Comparison of ENCODE assay signal across 8 cellular contexts in genomic region chrX:40735318-40736169, GRCh38. TPM values are rescaled to one million over a fixed set of nuclear protein-coding genes. Genes with fewer than 3 reads are reported as not detected.
DNase-seq lines count a peak whose midpoint lies in the region; ATAC-seq and TF ChIP-seq lines count a peak whose summit lies in the region.

TSS of gene MED14 (minus strand) at chrX:40735542. CDS start at chrX:40735412, 130 bp downstream.

- H3K9me3 ChIP-seq in CD4-positive, alpha-beta memory T cell (ENCODE audit: control insufficient read depth in 1 of 2, low read length in 2 of 2) = no peaks in the 10 kb centered on the region

- H3K27me3 ChIP-seq in CD4-positive, alpha-beta memory T cell (ENCODE audit: insufficient read depth, low read length) = no peaks in the 10 kb centered on the region

- H3K27me3 Mint-ChIP-seq in CD4-positive, alpha-beta memory T cell = no peaks in the 10 kb centered on the region
- H3K27me3 Mint-ChIP-seq in activated CD4-positive, alpha-beta memory T cell treated with anti-CD3 and anti-CD28 coated beads for 36 hours = no peaks in the 10 kb centered on the region

- CTCF ChIA-PET in CD4-positive, alpha-beta memory T cell (lab: Charles Lee; ENCODE audit: partially characterized antibody) = interaction anchor here (0.6 to 1.5 kb wide), 3 partner anchors 59 to 92 kb away, joined by 3 to 8 read pairs (median 3); no protein-coding TSS in a partner anchor
- CTCF ChIA-PET in activated CD4-positive, alpha-beta memory T cell treated with anti-CD3 and anti-CD28 coated beads for 36 hours (lab: Charles Lee) = interaction anchor here (0.9 to 1.4 kb wide), 3 partner anchors 10 to 382 kb away, joined by 3 to 4 read pairs (median 3); no protein-coding TSS in a partner anchor

- ATAC-seq in GM19438 (IDR thresholded peaks at IDR 0.05; ENCODE audit: low read depth, unreplicated experiment) (peak; percentile 91), HG03575 (IDR thresholded peaks at IDR 0.05; ENCODE audit: extremely low read depth, insufficient number of reproducible peaks, low FRiP score, unreplicated experiment) (peak; percentile 80)

- no peaks in the 10 kb centered on the region for H3K36me3 ChIP-seq in CD4-positive, alpha-beta memory T cell (ENCODE audit: insufficient read depth, low read length)

- intact Hi-C loops in CD4-positive, alpha-beta memory T cell (cut with micrococcal nuclease) = loop anchor here (1.0 to 10.0 kb wide), 8 partner anchors 57 to 601 kb away; partner anchors contain the start of genes ATP6AP2 and CXorf38
- intact Hi-C loops in activated CD4-positive, alpha-beta memory T cell treated with anti-CD3 and anti-CD28 coated beads for 36 hours (cut with micrococcal nuclease) = loop anchor here (1.0 to 10.0 kb wide), 6 partner anchors 59 to 599 kb away; partner anchors contain the start of genes ATP6AP2, CXorf38, DDX3X and USP9X
- intact Hi-C loops in lower leg skin (cut with DNase I; ENCODE audit: low total_unique reads) = no loop called here

- H3K27ac ChIP-seq in CD4-positive, alpha-beta memory T cell (ENCODE audit: low read depth, low read length) = peak within 1 kb of the TSS; percentile 94

- 0 to 1% methylated on average over 8 to 68 of the region's 88 CpGs for WGBS in lower leg skin, 2 donors

- peaks cover 28% of the 10 kb centered on the region for H3K4me1 ChIP-seq in CD4-positive, alpha-beta memory T cell (ENCODE audit: insufficient read depth, low read length)

- peak; percentile 95 to 96 (median 96) for DNase-seq in CD4-positive, alpha-beta memory T cell
- DNase-seq in NCI-H82 (lab: John Stamatoyannopoulos, UW) (peak; percentile 95), dermis microvascular lymphatic vessel endothelial cell (ENCODE audit: low read depth in 2 of 2) (peak; percentile 76 to 88), lower leg skin (ENCODE audit: low spot score in 2 of 2) (peak; percentile 78 to 96)
- peak; percentile 93 for DNase-seq in activated CD4-positive, alpha-beta memory T cell treated with anti-CD3 and anti-CD28 coated beads for 36 hours
- peak; percentile 82 to 86 for DNase-seq in stimulated activated CD4-positive, alpha-beta T cell treated with anti-CD3 and anti-CD28 coated beads, Interleukin-4, amount 100 ng/mL, for 48 hours (ENCODE audit: low read depth in 2 of 2)

- H3K36me3 Mint-ChIP-seq in CD4-positive, alpha-beta memory T cell = peaks cover 0 to 10% of the 10 kb centered on the region in 2 donors
- peaks cover 5% of the 10 kb centered on the region for H3K36me3 Mint-ChIP-seq in activated CD4-positive, alpha-beta memory T cell treated with anti-CD3 and anti-CD28 coated beads for 36 hours

- POLR2A ChIA-PET in CD4-positive, alpha-beta memory T cell (lab: Charles Lee; ENCODE audit: partially characterized antibody) = interaction anchor here (0.7 to 2.7 kb wide), 11 partner anchors 11 to 381 kb away, joined by 3 to 16 read pairs (median 3); partner anchors contain the start of genes ATP6AP2 and USP9X
- POLR2A ChIA-PET in activated CD4-positive, alpha-beta memory T cell treated with anti-CD3 and anti-CD28 coated beads for 36 hours (lab: Charles Lee) = interaction anchor here (1.6 kb wide), 1 partner anchor 50 kb away, joined by 4 read pairs; no protein-coding TSS in a partner anchor

- TF ChIP-seq CTCF in lower leg skin (IDR thresholded peaks at IDR 0.05) = no peak

- peaks cover 23 to 76% (median 43%) of the 10 kb centered on the region in 4 donors for H3K4me1 Mint-ChIP-seq in CD4-positive, alpha-beta memory T cell
- H3K4me1 Mint-ChIP-seq in activated CD4-positive, alpha-beta memory T cell treated with anti-CD3 and anti-CD28 coated beads for 36 hours (ENCODE audit: low read depth) = peaks cover 44% of the 10 kb centered on the region

- peak within 1 kb of the TSS; percentile 52 to 73 for H3K4me3 ChIP-seq in CD4-positive, alpha-beta memory T cell (ENCODE audit: low read length in 2 of 2)
- H3K4me3 ChIP-seq in lower leg skin (ENCODE audit: low read depth, poor library complexity, severe bottlenecking) = peak within 1 kb of the TSS; percentile 66

- peak within 1 kb of the TSS; percentile 97 to 100 (median 99) for H3K27ac Mint-ChIP-seq in CD4-positive, alpha-beta memory T cell
- peak within 1 kb of the TSS; percentile 92 for H3K27ac Mint-ChIP-seq in activated CD4-positive, alpha-beta memory T cell treated with anti-CD3 and anti-CD28 coated beads for 36 hours

- no peaks in the 10 kb centered on the region for H3K9me3 Mint-ChIP-seq in CD4-positive, alpha-beta memory T cell
- no peaks in the 10 kb centered on the region for H3K9me3 Mint-ChIP-seq in activated CD4-positive, alpha-beta memory T cell treated with anti-CD3 and anti-CD28 coated beads for 36 hours

- no peak for TF ChIP-seq POLR2A in lower leg skin (IDR thresholded peaks at IDR 0.05)

- peak within 1 kb of the TSS; percentile 93 to 98 (median 97) for H3K4me3 Mint-ChIP-seq in CD4-positive, alpha-beta memory T cell
- H3K4me3 Mint-ChIP-seq in activated CD4-positive, alpha-beta memory T cell treated with anti-CD3 and anti-CD28 coated beads for 36 hours = peak within 1 kb of the TSS; percentile 84

RNA-seq across cellular contexts. Expression of gene MED14, which starts in this region (rescaled TPM):
- 10 to 100 TPM; 37.9 to 39.0 TPM for total RNA-seq in CD4-positive, alpha-beta memory T cell
- polyA plus RNA-seq in CD4-positive, alpha-beta memory T cell = 10 to 100 TPM in 1 of 2 donors, 1 to 10 TPM in 1; 3.9 to 13.3 TPM
- total RNA-seq in activated CD4-positive, alpha-beta memory T cell treated with anti-CD3 and anti-CD28 coated beads for 36 hours = 10 to 100 TPM; 46.4 to 49.4 TPM
- total RNA-seq in dermis microvascular lymphatic vessel endothelial cell (16.3 and 26.7 TPM in 2 replicates), lower leg skin (10 to 100 TPM; 27.4 to 36.8 (median 35.0) TPM)

Comparison
In these comparisons a context has a peak if more than half of its experiments do, and no peak if none do; other contexts are left out.
1. Peak in every context shown above with its lines: DNase-seq, ATAC-seq, H3K4me3 ChIP-seq and H3K27ac ChIP-seq.